ENCODE assay signal across 8 cellular contexts in the genomic region with DNA sequence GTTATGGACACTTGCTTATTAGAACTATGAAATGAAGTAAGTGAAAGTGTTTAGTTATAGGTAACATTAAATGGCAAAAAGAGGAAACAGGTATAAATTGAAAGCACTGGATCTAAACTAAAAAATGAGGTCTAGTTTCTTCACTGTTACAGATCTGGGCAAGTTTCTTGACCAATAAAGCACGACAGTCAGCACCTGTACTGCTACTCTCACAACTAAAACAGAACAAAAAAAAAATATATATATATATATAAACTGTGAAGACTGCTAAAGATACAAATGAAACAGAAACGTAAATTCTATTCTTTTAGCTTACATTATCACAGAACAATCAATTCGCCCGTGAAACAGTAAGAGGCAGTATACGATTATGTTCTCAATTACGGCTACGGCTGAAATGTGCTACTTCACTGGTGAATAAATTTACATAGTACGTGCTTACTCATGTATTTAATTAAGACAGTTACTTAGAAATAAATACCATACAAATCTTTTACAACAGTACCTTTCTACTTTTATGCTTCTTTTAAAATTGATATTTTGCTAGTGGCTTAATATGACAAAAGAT.
A peak's percentile ranks its signal among the peaks of the same experiment; 100 is the strongest.
DNase-seq lines count a peak whose midpoint lies in the region; ATAC-seq and TF ChIP-seq lines count a peak whose summit lies in the region.

No MANE protein-coding gene starts in this region.

- H3K27ac ChIP-seq in SU-DHL-6 (ENCODE audit: low read depth, low read length) = no peak overlapping the region

- peak; percentile 52 for DNase-seq in AG09319 (ENCODE audit: extremely low read depth, low read depth)
- DNase-seq in globus pallidus (ENCODE audit: low spot score) = peak; percentile 52
- no peak for DNase-seq in hepatic stellate cell (ENCODE audit: low spot score)
- no peak for DNase-seq in SKM-1 (lab: John Stamatoyannopoulos, UW; ENCODE audit: unreplicated experiment)
- no peak for DNase-seq in NCI-H2196 (lab: John Stamatoyannopoulos, UW; ENCODE audit: unreplicated experiment)

- peak; percentile 40 for ATAC-seq in GM18519 (IDR thresholded peaks at IDR 0.05; ENCODE audit: low FRiP score, unreplicated experiment)
- peak; percentile 31 for ATAC-seq in HG03060 (IDR thresholded peaks at IDR 0.05; ENCODE audit: low read depth, unreplicated experiment)

- H3K4me3 ChIP-seq in SU-DHL-6 (ENCODE audit: insufficient read depth, low read length, poor library complexity, severe bottlenecking) = no peak overlapping the region

- H3F3A ChIP-seq in SU-DHL-6 (ENCODE audit: insufficient read depth) = peaks cover 22% of the 10 kb centered on the region; the same call in 1 of the 2 replicates

- no peak overlapping the region for H2AFZ ChIP-seq in SU-DHL-6 (ENCODE audit: low read depth, low read length, severe bottlenecking)

- H3K9me3 ChIP-seq in SU-DHL-6 (ENCODE audit: insufficient read depth, low read length) = no peaks in the 10 kb centered on the region

- H4K20me1 ChIP-seq in SU-DHL-6 (ENCODE audit: low read depth, low read length) = peaks cover 59% of the 10 kb centered on the region

- H3K4me2 ChIP-seq in SU-DHL-6 (ENCODE audit: low read depth, low read length, poor library complexity, severe bottlenecking) = peak overlapping the region; percentile 62

- H3K79me2 ChIP-seq in SU-DHL-6 (ENCODE audit: insufficient read depth, low read length) = peaks cover 82% of the 10 kb centered on the region

- H3K36me3 ChIP-seq in SU-DHL-6 (ENCODE audit: low read length) = no peaks in the 10 kb centered on the region; the same call in 1 of the 2 replicates

- H3K9ac ChIP-seq in SU-DHL-6 (ENCODE audit: low read length) = no peak overlapping the region

- H3K27me3 ChIP-seq in SU-DHL-6 (ENCODE audit: low read length) = no peaks in the 10 kb centered on the region

- TF ChIP-seq CTCF in AG09319 (IDR thresholded peaks at IDR 0.05; ENCODE audit: low read depth, low read length) (peak; percentile 28), SU-DHL-6 (IDR thresholded peaks at IDR 0.05; ENCODE audit: insufficient read depth, low read length, poor library complexity, severe bottlenecking) (no peak)

- H3K9me2 ChIP-seq in SU-DHL-6 (replicated peaks; ENCODE audit: insufficient read depth, low read length) = no peaks in the 10 kb centered on the region; the same call in 1 of the 2 replicates

Comparison
In these comparisons a context has a peak if more than half of its experiments do, and no peak if none do; other contexts are left out.
1. DNase-seq: peak in AG09319 (single experiment) and globus pallidus (single experiment); none in hepatic stellate cell (single experiment), SKM-1 (single experiment) and NCI-H2196 (single experiment).